In genomic region chr16:63131503-63131902, GRCh38 we compare ENCODE assay signal across 11 cellular contexts.
"Had no signal": no experiment of that assay in that cellular context is flagged by ENCODE, and none has a peak within 500 bp of the region (broad histone marks: within the 10 kb centered on the region; RNA-seq: fewer than 3 reads in every experiment).

No MANE protein-coding gene starts in this region.

- DNase-seq: GM23248, GOT3, H7, H9, HCEC 1CT, HFFc6 had no signal

- FAIRE-seq: H1, H54 had no signal

- H3K27ac ChIP-seq: GM23248 had no signal

- H3K4me3 ChIP-seq: GM23248, GM23338, HAP-1 had no signal

- H3K9me3 ChIP-seq: HAP-1 had no signal

- ATAC-seq: GM23338, HCT116 had no signal

- H2AFZ ChIP-seq: GM23248, GM23338 had no signal

- H3K9ac ChIP-seq: GM23248 had no signal

- H3K4me1 ChIP-seq: HAP-1 had no signal

- H3K36me3 ChIP-seq: HAP-1 had no signal

- H3K4me2 ChIP-seq: GM23338 had no signal
